Comparison of ENCODE assay signal across 17 cellular contexts in the genomic region with DNA sequence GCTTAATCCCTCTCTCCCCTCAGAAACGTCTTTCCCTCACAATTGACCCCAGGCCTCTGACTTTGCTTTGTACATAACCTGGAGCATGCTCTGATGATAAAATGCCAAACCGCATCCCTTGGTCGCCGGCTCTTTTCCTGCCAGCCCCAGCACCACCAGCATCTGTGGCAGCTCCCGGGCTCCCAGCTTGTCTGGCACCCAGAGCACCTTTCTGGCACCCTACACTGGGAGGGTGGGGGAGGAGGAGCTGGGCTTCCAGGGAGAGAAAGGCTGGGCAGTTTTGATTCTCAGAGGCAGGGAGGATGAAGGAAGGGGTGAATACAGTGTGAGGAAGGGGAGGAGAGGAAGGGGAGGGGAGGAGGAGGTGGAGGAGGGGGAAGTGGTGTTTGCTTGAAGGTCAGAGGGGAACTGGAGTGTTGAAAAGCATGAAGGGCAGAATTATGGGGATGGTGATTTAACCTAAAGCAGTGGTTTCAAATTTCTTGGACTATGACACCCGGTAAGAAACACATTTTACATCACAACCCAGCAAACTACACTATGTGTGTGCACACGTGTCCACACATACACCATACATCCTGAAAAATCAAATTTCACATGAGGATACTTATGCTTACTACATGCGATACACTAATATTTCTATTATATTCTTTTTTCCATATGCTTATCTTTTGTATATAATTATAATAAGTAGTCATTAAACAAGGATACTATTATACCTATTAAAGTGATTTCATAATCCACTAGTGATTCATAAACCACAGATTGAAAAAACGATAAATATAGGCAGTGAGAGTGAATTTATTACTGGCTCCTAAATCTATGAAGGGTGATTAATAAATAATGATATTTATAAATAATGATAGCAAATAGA. TPM values are rescaled to one million over a fixed set of nuclear protein-coding genes. Genes with fewer than 3 reads are reported as not detected.
A peak's percentile ranks its signal among the peaks of the same experiment; 100 is the strongest.
DNase-seq lines count a peak whose midpoint lies in the region; ATAC-seq and TF ChIP-seq lines count a peak whose summit lies in the region.
"Had no signal": no experiment of that assay in that cellular context is flagged by ENCODE, and none has a peak within 500 bp of the region (broad histone marks: within the 10 kb centered on the region; RNA-seq: fewer than 3 reads in every experiment).

No MANE protein-coding gene starts in this region.

- in situ Hi-C loops in mammary epithelial cell (cut with MboI; ENCODE audit: low sequenced_read_pairs in 2 of 2) = no loop called here

- H3K4me1 ChIP-seq in mammary epithelial cell (ENCODE audit: insufficient read depth, low read length) = peaks cover 43% of the 10 kb centered on the region
- H3K4me1 ChIP-seq in breast epithelium = no peaks in the 10 kb centered on the region
- H3K4me1 ChIP-seq in PC-3 (ENCODE audit: insufficient read depth, low read length) = peaks cover 21% of the 10 kb centered on the region

- TF ChIP-seq CTCF in mammary epithelial cell (conservative IDR thresholded peaks at IDR 0.05 in 1 of 2, IDR thresholded peaks at IDR 0.05 in 1 of 2; ENCODE audit: extremely low read depth in 1 of 2, insufficient read depth in 1 of 2, low read depth in 1 of 2, low read length in 2 of 2) (no peak), breast epithelium (IDR thresholded peaks at IDR 0.05) (no peak), PC-3 (conservative IDR thresholded peaks at IDR 0.05; ENCODE audit: low read depth, low read length) (no peak), epithelial cell of esophagus (IDR thresholded peaks at IDR 0.05; ENCODE audit: insufficient read depth, low read depth, low read length, missing control alignments) (no peak)

- H3K79me2 ChIP-seq in mammary epithelial cell (ENCODE audit: insufficient read depth, low read length) (no peaks in the 10 kb centered on the region), PC-3 (ENCODE audit: low read length) (no peaks in the 10 kb centered on the region)

- no peak overlapping the region for H3K9ac ChIP-seq in mammary epithelial cell (ENCODE audit: insufficient read depth, low read length)
- H3K9ac ChIP-seq in PC-3 (ENCODE audit: low read length) = no peak overlapping the region

- H4K20me1 ChIP-seq in mammary epithelial cell (ENCODE audit: insufficient read depth, low read length) (no peaks in the 10 kb centered on the region), PC-3 (ENCODE audit: low read length) (no peaks in the 10 kb centered on the region)

- H3K36me3 ChIP-seq in mammary epithelial cell (ENCODE audit: insufficient read depth, low read length) (no peaks in the 10 kb centered on the region), breast epithelium (no peaks in the 10 kb centered on the region), PC-3 (ENCODE audit: low read depth, low read length) (no peaks in the 10 kb centered on the region)
- H3K36me3 ChIP-seq: suprapubic skin had no signal

- intact Hi-C loops in mammary epithelial cell (cut with micrococcal nuclease) = no loop called here
- intact Hi-C loops in breast epithelium (cut with DNase I; ENCODE audit: low total_unique reads) = no loop called here
- intact Hi-C loops in PC-3 (cut with micrococcal nuclease) = no loop called here

- WGBS in mammary epithelial cell (ENCODE audit: low coverage, missing lambda C conversion rate) = 24% methylated on average over 9 of the region's 9 CpGs

- H3K4me2 ChIP-seq in mammary epithelial cell (ENCODE audit: insufficient read depth, low read depth, low read length) (peak overlapping the region; percentile 31), PC-3 (ENCODE audit: low read length) (peak overlapping the region; percentile 64)

- POLR2A ChIA-PET in PC-3 (lab: Charles Lee; ENCODE audit: unreplicated experiment) = no interaction called here

- no peaks in the 10 kb centered on the region for H3K9me2 ChIP-seq in PC-3 (replicated peaks; ENCODE audit: low read length)

- H3K4me3 ChIP-seq in mammary epithelial cell (replicated peaks in 1 of 3; ENCODE audit: insufficient read depth in 1 of 3, low read depth in 2 of 3, low read length in 3 of 3) (no peak overlapping the region), breast epithelium (no peak overlapping the region), PC-3 (ENCODE audit: low read length) (no peak overlapping the region), epithelial cell of esophagus (ENCODE audit: low read length) (no peak overlapping the region)
- H3K4me3 ChIP-seq: suprapubic skin had no signal

- TF ChIP-seq POLR2A in breast epithelium (IDR thresholded peaks at IDR 0.05) = no peak

- H3K27me3 ChIP-seq in mammary epithelial cell (ENCODE audit: insufficient read depth, low read length) = no peaks in the 10 kb centered on the region
- no peaks in the 10 kb centered on the region for H3K27me3 ChIP-seq in breast epithelium
- H3K27me3 ChIP-seq in PC-3 (ENCODE audit: low read length) = no peaks in the 10 kb centered on the region

- BruUV-seq in mammary epithelial cell (replicated peaks; lab: Mats Ljungman, UMichigan) (no TSS peak), PC-3 (replicated peaks; lab: Mats Ljungman, UMichigan) (no TSS peak)

- CTCF ChIA-PET in mammary epithelial cell (lab: Charles Lee; ENCODE audit: low non-redundant PET) (interaction anchor here (0.6 to 0.7 kb wide), 2 partner anchors 79 to 84 kb away, joined by 3 to 4 read pairs; no protein-coding TSS in a partner anchor), PC-3 (lab: Charles Lee) (no interaction called here)

- peak; percentile 63 for DNase-seq in mammary epithelial cell
- DNase-seq in breast epithelium (ENCODE audit: low spot score in 2 of 2) = no peak
- peak; percentile 64 for DNase-seq in PC-3
- DNase-seq in epithelial cell of esophagus (ENCODE audit: low read depth) = peak; percentile 31
- DNase-seq in middle frontal gyrus (ENCODE audit: extremely low spot score, low spot score) = no peak
- DNase-seq: activated CD4-positive, alpha-beta T cell treated with anti-CD3 and anti-CD28 coated beads, Interleukin-2, amount 50 U/mL, for 4 hours; caudate nucleus; effector CD8-positive, alpha-beta T cell; GF-D8; NK-92 treated with Interleukin-12 subunit alpha and Interleukin-12 subunit beta, amount 100 ng/mL, for 24 hours; stimulated activated CD4-positive, alpha-beta T cell treated with anti-CD3 and anti-CD28 coated beads, Interleukin-4, amount 100 ng/mL, for 1 hour; T1000 had no signal

- H3K27ac ChIP-seq in mammary epithelial cell (ENCODE audit: insufficient read depth, low read depth, low read length) (no peak overlapping the region), breast epithelium (no peak overlapping the region), PC-3 (ENCODE audit: low read length) (peak overlapping the region; percentile 63)
- H3K27ac ChIP-seq: suprapubic skin had no signal

- H2AFZ ChIP-seq in mammary epithelial cell (ENCODE audit: low read depth, low read length) (no peak overlapping the region), PC-3 (ENCODE audit: low read length) (peak overlapping the region; percentile 24; the same call in 1 of the 2 replicates)

- ATAC-seq in PC-3 = no peak
- ATAC-seq in GM21367 (IDR thresholded peaks at IDR 0.05; ENCODE audit: unreplicated experiment) = no peak
- no peak for ATAC-seq in HG03196 (IDR thresholded peaks at IDR 0.05; ENCODE audit: unreplicated experiment)
- ATAC-seq in HG02852 (IDR thresholded peaks at IDR 0.05; ENCODE audit: unreplicated experiment) = no peak
- ATAC-seq: Right ventricle myocardium inferior had no signal

- H3K9me3 ChIP-seq in mammary epithelial cell (replicated peaks; ENCODE audit: insufficient read depth, low read length) = no peaks in the 10 kb centered on the region
- H3K9me3 ChIP-seq in breast epithelium = no peaks in the 10 kb centered on the region
- no peaks in the 10 kb centered on the region for H3K9me3 ChIP-seq in PC-3 (ENCODE audit: low read length)
- H3K9me3 ChIP-seq: suprapubic skin had no signal

- dilution Hi-C loops in mammary epithelial cell (cut with HindIII; ENCODE audit: low sequenced_read_pairs) = no loop called here

- no peaks in the 10 kb centered on the region for H3F3A ChIP-seq in PC-3 (ENCODE audit: low read length, unreplicated experiment)

RNA-seq across cellular contexts. Expression of a gene that starts 30.0 kb away (rescaled TPM):
- total RNA-seq in mammary epithelial cell (1,000 to 10,000 TPM in 1 of 2 donors, 100 to 1,000 TPM in 1; 782 to 1,729 TPM), breast epithelium (100 to 1,000 TPM in 2 of 3 donors, 10 to 100 TPM in 1; 16.0 to 131 (median 115) TPM), PC-3 (2014; rRNA removed) (174 and 183 TPM in 2 replicates)
- 501 TPM for polyA plus RNA-seq in mammary epithelial cell
- polyA minus RNA-seq in mammary epithelial cell = 221 TPM

Comparison
In these comparisons a context has a peak if more than half of its experiments do, and no peak if none do; other contexts are left out.
1. DNase-seq: peak in mammary epithelial cell (single experiment), PC-3 (single experiment) and epithelial cell of esophagus (single experiment); none in breast epithelium (0 of 2) and middle frontal gyrus (single experiment).